ENCODE assay signal across 8 cellular contexts in genomic region chr16:48623304-48624016, GRCh38. TPM values are rescaled to one million over a fixed set of nuclear protein-coding genes. Genes with fewer than 3 reads are reported as not detected.
A peak's percentile ranks its signal among the peaks of the same experiment; 100 is the strongest.
DNase-seq lines count a peak whose midpoint lies in the region; ATAC-seq and TF ChIP-seq lines count a peak whose summit lies in the region.

No MANE protein-coding gene starts in this region.

- H3K4me2 ChIP-seq in DOHH2 (ENCODE audit: low read length), result peak overlapping the region; percentile 69
- peak overlapping the region; percentile 70 for H3K4me2 ChIP-seq in neural progenitor cell

- H3K27me3 ChIP-seq in DOHH2 (ENCODE audit: control insufficient read depth, low read length), result peaks cover 4% of the 10 kb centered on the region; the same call in 1 of the 2 replicates
- H3K27me3 ChIP-seq in foreskin keratinocyte, result no peaks in the 10 kb centered on the region
- no peaks in the 10 kb centered on the region for H3K27me3 ChIP-seq in neural progenitor cell
- H3K27me3 ChIP-seq in subcutaneous abdominal adipose tissue (ENCODE audit: control insufficient read depth in 5 of 5, insufficient read depth in 4 of 5, low read length in 5 of 5), result no peaks in the 10 kb centered on the region

- TF ChIP-seq CTCF in DOHH2 (IDR thresholded peaks at IDR 0.05; ENCODE audit: low read depth, low read length, poor library complexity, severe bottlenecking), result peak; percentile 96
- peak; percentile 98 for TF ChIP-seq CTCF in RWPE1 (conservative IDR thresholded peaks at IDR 0.05; ENCODE audit: low read depth)
- TF ChIP-seq CTCF in foreskin keratinocyte (conservative IDR thresholded peaks at IDR 0.05), result peak; percentile 99
- TF ChIP-seq CTCF in neural progenitor cell (IDR thresholded peaks at IDR 0.05), result peak; percentile 97

- H3K9me2 ChIP-seq in DOHH2 (replicated peaks; ENCODE audit: control insufficient read depth, low read length), result no peaks in the 10 kb centered on the region

- POLR2A ChIA-PET in RWPE1 (lab: Yijun Ruan, JAX; ENCODE audit: low non-redundant PET), result no interaction called here

- no peaks in the 10 kb centered on the region for H3K9me3 ChIP-seq in DOHH2 (ENCODE audit: control insufficient read depth, insufficient read depth, low read length)
- no peaks in the 10 kb centered on the region for H3K9me3 ChIP-seq in neural progenitor cell (ENCODE audit: low read depth)
- no peaks in the 10 kb centered on the region for H3K9me3 ChIP-seq in subcutaneous abdominal adipose tissue (ENCODE audit: control insufficient read depth in 5 of 5, low read length in 5 of 5)

- H3K4me1 ChIP-seq in DOHH2 (ENCODE audit: control insufficient read depth, low read length) (peaks cover 9% of the 10 kb centered on the region), foreskin keratinocyte (peaks cover 7% of the 10 kb centered on the region), neural progenitor cell (no peaks in the 10 kb centered on the region), subcutaneous abdominal adipose tissue (ENCODE audit: control insufficient read depth in 5 of 5, insufficient read depth in 5 of 5, low read length in 5 of 5) (peaks cover 9 to 46% (median 30%) of the 10 kb centered on the region in 5 donors)

- peaks cover 2% of the 10 kb centered on the region for H3K9me3 Mint-ChIP-seq in neural progenitor cell

- H3F3A ChIP-seq in DOHH2 (ENCODE audit: control insufficient read depth, insufficient read depth), result no peaks in the 10 kb centered on the region
- peaks cover 3% of the 10 kb centered on the region for H3F3A ChIP-seq in neural progenitor cell (ENCODE audit: low read depth)

- no peaks in the 10 kb centered on the region for H3K36me3 Mint-ChIP-seq in neural progenitor cell

- H3K79me2 ChIP-seq in DOHH2 (ENCODE audit: control insufficient read depth, low read length) (no peaks in the 10 kb centered on the region), neural progenitor cell (ENCODE audit: low read depth) (no peaks in the 10 kb centered on the region)

- no peak overlapping the region for H3K27ac Mint-ChIP-seq in neural progenitor cell

- H3K9ac ChIP-seq in neural progenitor cell (no peak overlapping the region), subcutaneous abdominal adipose tissue (ENCODE audit: low read length in 5 of 5) (peak overlapping the region in 4 of 5 donors; percentile 62 to 80 (median 70))

- peaks cover 9% of the 10 kb centered on the region for H3K27me3 Mint-ChIP-seq in neural progenitor cell (ENCODE audit: insufficient read depth, low read depth)

- H3K4me1 Mint-ChIP-seq in neural progenitor cell, result peaks cover 10% of the 10 kb centered on the region

- CTCF ChIA-PET in RWPE1 (lab: Yijun Ruan, JAX), result interaction anchor here (0.5 to 1.8 kb wide), 27 partner anchors 11 to 1582 kb away, joined by 3 to 11 read pairs (median 4); partner anchors contain the start of gene ABCC11

- peak overlapping the region; percentile 79 for H3K4me3 Mint-ChIP-seq in neural progenitor cell

- no peak overlapping the region for H3K27ac ChIP-seq in DOHH2 (ENCODE audit: low read depth, low read length)
- peak overlapping the region; percentile 75 for H3K27ac ChIP-seq in RWPE1
- peak overlapping the region; percentile 53 for H3K27ac ChIP-seq in foreskin keratinocyte
- no peak overlapping the region for H3K27ac ChIP-seq in neural progenitor cell
- H3K27ac ChIP-seq in subcutaneous abdominal adipose tissue (ENCODE audit: low read depth, low read length), result peak overlapping the region; percentile 90

- peak overlapping the region; percentile 90 for H2AFZ ChIP-seq in neural progenitor cell (replicated peaks)

- DNase-seq in KG1 (lab: John Stamatoyannopoulos, UW) (peak; percentile 49), RWPE1 (ENCODE audit: low spot score) (peak; percentile 76), foreskin keratinocyte (peak in 1 of 2 donors; percentile 66), neural progenitor cell (ENCODE audit: low spot score) (peak; percentile 87)
- peak; percentile 67 for DNase-seq in activated gamma-delta T cell treated with anti-CD3 and anti-CD28 coated beads, Interleukin-2, amount 50 U/mL, for 16 hours (ENCODE audit: low read depth)

- H4K20me1 ChIP-seq in DOHH2 (ENCODE audit: control insufficient read depth, insufficient read depth, low read depth, low read length), result no peaks in the 10 kb centered on the region
- no peaks in the 10 kb centered on the region for H4K20me1 ChIP-seq in neural progenitor cell (ENCODE audit: low read depth)

- no peaks in the 10 kb centered on the region for H3K36me3 ChIP-seq in DOHH2 (ENCODE audit: control insufficient read depth, low read length)
- H3K36me3 ChIP-seq in neural progenitor cell, result no peaks in the 10 kb centered on the region
- no peaks in the 10 kb centered on the region for H3K36me3 ChIP-seq in subcutaneous abdominal adipose tissue (ENCODE audit: control insufficient read depth in 5 of 5, insufficient read depth in 5 of 5, low read length in 5 of 5)

- H3K4me3 ChIP-seq in DOHH2 (ENCODE audit: low read length) (peak overlapping the region; percentile 59), neural progenitor cell (peak overlapping the region; percentile 37), subcutaneous abdominal adipose tissue (ENCODE audit: low read depth in 1 of 5, low read length in 5 of 5) (peak overlapping the region; percentile 60 to 90 (median 71))

- ATAC-seq in GM21723 (IDR thresholded peaks at IDR 0.05; ENCODE audit: unreplicated experiment) (peak; percentile 96), foreskin keratinocyte (peak; percentile 96)

RNA-seq across cellular contexts. Expression of gene N4BP1, which starts 13.5 kb away (rescaled TPM):
- total RNA-seq in foreskin keratinocyte (62.6 and 73.0 TPM in 2 replicates), neural progenitor cell (ENCODE audit: low replicate concordance) (30.8 and 57.2 TPM in 2 replicates)
- polyA plus RNA-seq in foreskin keratinocyte, result 41.3 and 42.9 TPM in 2 replicates

Comparison
In these comparisons a context has a peak if more than half of its experiments do, and no peak if none do; other contexts are left out.
1. H3K27ac ChIP-seq: peak in RWPE1 (single experiment), foreskin keratinocyte (single experiment) and subcutaneous abdominal adipose tissue (single experiment); none in DOHH2 (single experiment) and neural progenitor cell (single experiment).
2. Peak in every context shown above with its lines, with median percentiles within 50 percentile points of each other: H3K4me3 ChIP-seq and CTCF ChIP-seq.